ENCODE assay signal across 7 cellular contexts in the genomic region with DNA sequence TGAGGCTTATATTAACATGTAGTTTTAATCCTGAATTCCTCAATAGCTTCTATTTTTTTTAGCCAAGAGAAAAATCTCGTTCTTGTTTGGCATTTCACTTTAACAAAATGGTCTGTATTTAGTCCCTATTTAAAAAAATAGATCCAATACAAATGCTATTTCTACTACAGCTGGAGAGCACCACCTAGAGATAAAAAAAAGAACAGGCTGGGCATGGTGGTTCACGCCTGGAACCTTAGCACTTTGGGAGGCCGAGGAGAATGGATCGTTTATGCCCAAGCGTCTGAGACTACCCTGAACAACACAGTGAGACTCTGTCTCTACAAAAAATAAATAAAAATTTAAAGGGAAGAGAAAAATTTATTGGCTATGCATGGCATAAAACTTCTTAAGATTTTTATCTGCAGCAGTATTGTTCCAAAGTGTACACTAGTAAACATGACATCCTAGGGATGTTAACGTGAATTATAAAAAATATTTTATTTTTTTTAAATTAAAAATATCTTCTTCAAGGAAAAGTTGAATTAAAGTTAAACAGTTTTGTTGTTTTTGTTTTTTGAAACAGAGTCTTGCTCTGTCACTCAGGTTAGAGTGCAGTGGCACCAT. TPM values are rescaled to one million over a fixed set of nuclear protein-coding genes. Genes with fewer than 3 reads are reported as not detected.
DNase-seq lines count a peak whose midpoint lies in the region; ATAC-seq and FAIRE-seq lines count a peak whose summit lies in the region.

No MANE protein-coding gene starts in this region.

- H3K27ac Mint-ChIP-seq in activated CD8-positive, alpha-beta T cell treated with anti-CD3 and anti-CD28 coated beads, Interleukin-2, amount 10 ng/mL, durations not matched to agents 7 days and 5 days = no peak overlapping the region

- peak; percentile 97 for FAIRE-seq in G401.6 (lab: Jason Lieb, UNC)

- H3K27me3 Mint-ChIP-seq in activated CD8-positive, alpha-beta T cell treated with anti-CD3 and anti-CD28 coated beads, Interleukin-2, amount 10 ng/mL, durations not matched to agents 7 days and 5 days (ENCODE audit: low read depth) = no peaks in the 10 kb centered on the region

- peak; percentile 24 for DNase-seq in LoVo (ENCODE audit: low spot score)
- DNase-seq in activated CD8-positive, alpha-beta T cell treated with anti-CD3 and anti-CD28 coated beads, Interleukin-2, amount 10 ng/mL, durations not matched to agents 7 days and 5 days = peak; percentile 31
- peak; percentile 33 for DNase-seq in left kidney (ENCODE audit: low read depth, low spot score)
- DNase-seq in activated naive CD4-positive, alpha-beta T cell treated with Interleukin-2 at 50 U/mL for 16 hours = no peak

- peaks cover 23% of the 10 kb centered on the region for H3K4me1 Mint-ChIP-seq in activated CD8-positive, alpha-beta T cell treated with anti-CD3 and anti-CD28 coated beads, Interleukin-2, amount 10 ng/mL, durations not matched to agents 7 days and 5 days (ENCODE audit: low read depth)

- H3K4me3 Mint-ChIP-seq in activated CD8-positive, alpha-beta T cell treated with anti-CD3 and anti-CD28 coated beads, Interleukin-2, amount 10 ng/mL, durations not matched to agents 7 days and 5 days = no peak overlapping the region

- H3K9me3 Mint-ChIP-seq in activated CD8-positive, alpha-beta T cell treated with anti-CD3 and anti-CD28 coated beads, Interleukin-2, amount 10 ng/mL, durations not matched to agents 7 days and 5 days (ENCODE audit: insufficient read depth) = no peaks in the 10 kb centered on the region

- no peak for ATAC-seq in activated CD8-positive, alpha-beta T cell treated with anti-CD3 and anti-CD28 coated beads, Interleukin-2, amount 10 ng/mL, durations not matched to agents 7 days and 5 days
- ATAC-seq in GM18907 (IDR thresholded peaks at IDR 0.05; ENCODE audit: unreplicated experiment) = no peak
- ATAC-seq in GM18870 (IDR thresholded peaks at IDR 0.05; ENCODE audit: unreplicated experiment) = no peak

- CTCF ChIA-PET in activated CD8-positive, alpha-beta T cell treated with anti-CD3 and anti-CD28 coated beads, Interleukin-2, amount 10 ng/mL, durations not matched to agents 7 days and 5 days (lab: Charles Lee) = interaction anchor here (0.7 to 6.5 kb wide), 15 partner anchors 7 to 233 kb away, joined by 3 to 71 read pairs (median 4); a partner anchor contains a TSS

- peaks cover 17% of the 10 kb centered on the region for H3K36me3 Mint-ChIP-seq in activated CD8-positive, alpha-beta T cell treated with anti-CD3 and anti-CD28 coated beads, Interleukin-2, amount 10 ng/mL, durations not matched to agents 7 days and 5 days (ENCODE audit: low read depth)

- POLR2A ChIA-PET in activated CD8-positive, alpha-beta T cell treated with anti-CD3 and anti-CD28 coated beads, Interleukin-2, amount 10 ng/mL, durations not matched to agents 7 days and 5 days (lab: Charles Lee) = no interaction called here

RNA-seq across cellular contexts. Expression of a gene that starts 4.4 kb away (rescaled TPM):
- total RNA-seq in activated CD8-positive, alpha-beta T cell treated with anti-CD3 and anti-CD28 coated beads, Interleukin-2, amount 10 ng/mL, durations not matched to agents 7 days and 5 days = 10 to 100 TPM; 12.3 to 12.5 TPM

RNA-seq across cellular contexts. Expression of a gene that starts 5.1 kb away (rescaled TPM):
- total RNA-seq in activated CD8-positive, alpha-beta T cell treated with anti-CD3 and anti-CD28 coated beads, Interleukin-2, amount 10 ng/mL, durations not matched to agents 7 days and 5 days = 100 to 1,000 TPM; 279 to 280 TPM

RNA-seq across cellular contexts. Expression of a gene that starts 59.9 kb away (rescaled TPM):
- total RNA-seq in activated CD8-positive, alpha-beta T cell treated with anti-CD3 and anti-CD28 coated beads, Interleukin-2, amount 10 ng/mL, durations not matched to agents 7 days and 5 days = 100 to 1,000 TPM; 120 TPM
